36 cellular contexts compared by ENCODE assay signal in the genomic region with DNA sequence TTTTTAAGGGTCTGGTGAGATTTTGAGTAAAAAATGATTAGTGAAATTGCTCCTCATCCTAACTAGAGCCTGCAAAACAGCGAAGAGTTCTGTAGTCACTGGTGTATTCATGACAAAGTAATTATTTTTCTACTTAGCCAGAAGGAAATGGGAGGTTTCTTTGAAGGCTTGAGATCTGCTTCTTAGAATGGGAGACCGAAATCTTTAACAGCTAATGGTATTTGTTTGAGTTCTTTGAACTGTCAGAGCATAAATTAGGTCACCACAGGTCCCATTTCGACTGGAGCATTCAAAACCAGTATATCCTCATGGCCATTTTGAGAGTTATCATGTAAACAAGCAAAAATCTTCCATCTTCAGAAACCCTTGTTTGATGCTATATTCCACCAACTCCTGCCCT.
A peak's percentile ranks its signal among the peaks of the same experiment; 100 is the strongest.
DNase-seq lines count a peak whose midpoint lies in the region; ATAC-seq, FAIRE-seq and TF ChIP-seq lines count a peak whose summit lies in the region.
"Had no signal": no experiment of that assay in that cellular context is flagged by ENCODE, and none has a peak within 500 bp of the region (broad histone marks: within the 10 kb centered on the region; RNA-seq: fewer than 3 reads in every experiment).

No MANE protein-coding gene starts in this region.

- peaks cover 5% of the 10 kb centered on the region for H3K4me1 Mint-ChIP-seq in activated naive CD8-positive, alpha-beta T cell treated with anti-CD3 and anti-CD28 coated beads, Interleukin-2, amount 10 ng/mL, durations not matched to agents 7 days and 5 days
- H3K4me1 Mint-ChIP-seq in activated naive CD8-positive, alpha-beta T cell treated with anti-CD3 and anti-CD28 coated beads for 36 hours: peaks cover 4% of the 10 kb centered on the region
- H3K4me1 Mint-ChIP-seq in natural killer cell: peaks cover 36% of the 10 kb centered on the region in 2 donors
- H3K4me1 Mint-ChIP-seq in natural killer cell treated with Interleukin-12 subunit alpha and Interleukin-12 subunit beta and Interleukin-15 and Interleukin-18, amount 100 ng/mL, for 72 hours (ENCODE audit: low read depth in 2 of 2): peaks cover 13 to 22% of the 10 kb centered on the region in 2 donors
- H3K4me1 Mint-ChIP-seq: CD4-positive, alpha-beta memory T cell; CD4-positive, CD25-positive, alpha-beta regulatory T cell; CD8-positive, alpha-beta memory T cell had no signal

- H3K4me2 ChIP-seq in K562 (ENCODE audit: insufficient read depth, low read length): no peak overlapping the region
- H3K4me2 ChIP-seq: A549; BLaER1; BLaER1 treated with 17β-estradiol and CSF1 and Interleukin-3, amounts not matched to agents 10 nM and 100 nM had no signal

- no peak for TF ChIP-seq RAD21 in K562 (CRISPR knock-in tag; conservative IDR thresholded peaks at IDR 0.05 in 1 of 2, IDR thresholded peaks at IDR 0.05 in 1 of 2)

- no peaks in the 10 kb centered on the region for H3K36me3 ChIP-seq in K562 (ENCODE audit: control insufficient read depth, insufficient read depth, low read length)
- H3K36me3 ChIP-seq: BE2C, BLaER1 had no signal

- no peak for TF ChIP-seq EP300 in K562 (IDR thresholded peaks at IDR 0.05; ENCODE audit: low read length)

- no peaks in the 10 kb centered on the region for H3K79me2 ChIP-seq in K562 (ENCODE audit: control insufficient read depth, insufficient read depth, low read length)

- H3K4me1 ChIP-seq in K562 (replicated peaks in 1 of 2; ENCODE audit: control insufficient read depth in 2 of 2, insufficient read depth in 2 of 2, low read length in 2 of 2): no peaks in the 10 kb centered on the region; a peak in 2 of 5 replicates
- H3K4me1 ChIP-seq: A549; BE2C; BLaER1; BLaER1 treated with 17β-estradiol and CSF1 and Interleukin-3, amounts not matched to agents 10 nM and 100 nM; Caco-2 had no signal

- no TSS peak for BruUV-seq in K562 (replicated peaks; lab: Mats Ljungman, UMichigan)

- POLR2A ChIA-PET in activated naive CD8-positive, alpha-beta T cell treated with anti-CD3 and anti-CD28 coated beads, Interleukin-2, amount 10 ng/mL, durations not matched to agents 7 days and 5 days (lab: Charles Lee): no interaction called here
- POLR2A ChIA-PET in K562 (lab: Yijun Ruan, JAX): interaction anchor here (1.0 kb wide), 1 partner anchor 16 kb away, joined by 3 read pairs; no protein-coding TSS in a partner anchor

- peak overlapping the region; percentile 75 for H3K27ac Mint-ChIP-seq in activated naive CD8-positive, alpha-beta T cell treated with anti-CD3 and anti-CD28 coated beads, Interleukin-2, amount 10 ng/mL, durations not matched to agents 7 days and 5 days
- no peak overlapping the region for H3K27ac Mint-ChIP-seq in activated naive CD8-positive, alpha-beta T cell treated with anti-CD3 and anti-CD28 coated beads for 36 hours
- H3K27ac Mint-ChIP-seq in natural killer cell: peak overlapping the region; percentile 12 to 17
- peak overlapping the region in 1 of 2 donors; percentile 42 for H3K27ac Mint-ChIP-seq in natural killer cell treated with Interleukin-12 subunit alpha and Interleukin-12 subunit beta and Interleukin-15 and Interleukin-18, amount 100 ng/mL, for 72 hours
- H3K27ac Mint-ChIP-seq: B cell; CD4-positive, alpha-beta memory T cell; CD4-positive, alpha-beta T cell; CD4-positive, CD25-positive, alpha-beta regulatory T cell; CD8-positive, alpha-beta memory T cell; CD8-positive, alpha-beta T cell had no signal

- peaks cover 11% of the 10 kb centered on the region for H3K9me3 Mint-ChIP-seq in activated naive CD8-positive, alpha-beta T cell treated with anti-CD3 and anti-CD28 coated beads, Interleukin-2, amount 10 ng/mL, durations not matched to agents 7 days and 5 days
- peaks cover 12% of the 10 kb centered on the region for H3K9me3 Mint-ChIP-seq in activated naive CD8-positive, alpha-beta T cell treated with anti-CD3 and anti-CD28 coated beads for 36 hours
- peaks cover 0 to 12% of the 10 kb centered on the region in 2 donors for H3K9me3 Mint-ChIP-seq in natural killer cell
- peaks cover 12% of the 10 kb centered on the region for H3K9me3 Mint-ChIP-seq in natural killer cell treated with Interleukin-12 subunit alpha and Interleukin-12 subunit beta and Interleukin-15 and Interleukin-18, amount 100 ng/mL, for 72 hours

- no peak for DNase-seq in activated naive CD8-positive, alpha-beta T cell treated with anti-CD3 and anti-CD28 coated beads, Interleukin-2, amount 10 ng/mL, durations not matched to agents 7 days and 5 days
- DNase-seq in activated naive CD8-positive, alpha-beta T cell treated with anti-CD3 and anti-CD28 coated beads for 36 hours: no peak
- no peak for DNase-seq in natural killer cell
- no peak for DNase-seq in natural killer cell treated with Interleukin-12 subunit alpha and Interleukin-12 subunit beta and Interleukin-15 and Interleukin-18, amount 100 ng/mL, for 72 hours (ENCODE audit: low spot score)
- peak; percentile 45 for DNase-seq in GM12865 (ENCODE audit: low read depth)
- no peak for DNase-seq in K562 (ENCODE audit: extremely low read depth in 1 of 4, low spot score in 3 of 4)
- DNase-seq in posterior vena cava (ENCODE audit: low spot score): no peak
- DNase-seq in D721Med (ENCODE audit: insufficient read length, low spot score): no peak
- DNase-seq: 8988T; ACHN; AML-193; BE2C; C1 segment of cervical spinal cord; Caco-2; Calu3; CD4-positive, alpha-beta memory T cell; CD4-positive, alpha-beta T cell; CD8-positive, alpha-beta memory T cell; CD8-positive, alpha-beta T cell; COR-L47; DMS 273 treated with DMSO at 0.1 percent for 48 hours; DMS153; DMS53; DMS79; DMS79 treated with DMSO at 0.1 percent for 48 hours; DND-41; EL had no signal

- in situ Hi-C loops in K562 (cut with MboI): no loop called here

- no peak for ATAC-seq in activated naive CD8-positive, alpha-beta T cell treated with anti-CD3 and anti-CD28 coated beads, Interleukin-2, amount 10 ng/mL, durations not matched to agents 7 days and 5 days (ENCODE audit: low read depth)
- ATAC-seq in natural killer cell (no peak), K562 (no peak)
- ATAC-seq in natural killer cell treated with Interleukin-12 subunit alpha and Interleukin-12 subunit beta and Interleukin-15 and Interleukin-18, amount 100 ng/mL, for 72 hours: no peak
- ATAC-seq: A549; CD8-positive, alpha-beta T cell had no signal

- TF ChIP-seq CTCF in natural killer cell (IDR thresholded peaks at IDR 0.05): no peak
- no peak for TF ChIP-seq CTCF in GM12865 (IDR thresholded peaks at IDR 0.05; ENCODE audit: insufficient read depth, low read depth, low read length, missing control alignments)
- no peak for TF ChIP-seq CTCF in K562 (IDR thresholded peaks at IDR 0.05 in 2 of 3, conservative IDR thresholded peaks at IDR 0.05 in 1 of 3; ENCODE audit: insufficient read depth in 2 of 3, low read depth in 1 of 3, low read length in 3 of 3)
- no peak for TF ChIP-seq CTCF in D721Med (IDR thresholded peaks at IDR 0.05; ENCODE audit: insufficient read depth, missing control alignments)

- peaks cover 3% of the 10 kb centered on the region for H3K27me3 Mint-ChIP-seq in activated naive CD8-positive, alpha-beta T cell treated with anti-CD3 and anti-CD28 coated beads, Interleukin-2, amount 10 ng/mL, durations not matched to agents 7 days and 5 days
- no peaks in the 10 kb centered on the region for H3K27me3 Mint-ChIP-seq in activated naive CD8-positive, alpha-beta T cell treated with anti-CD3 and anti-CD28 coated beads for 36 hours
- no peaks in the 10 kb centered on the region for H3K27me3 Mint-ChIP-seq in natural killer cell (ENCODE audit: low read depth in 2 of 2)
- no peaks in the 10 kb centered on the region for H3K27me3 Mint-ChIP-seq in natural killer cell treated with Interleukin-12 subunit alpha and Interleukin-12 subunit beta and Interleukin-15 and Interleukin-18, amount 100 ng/mL, for 72 hours
- H3K27me3 Mint-ChIP-seq: B cell; CD4-positive, alpha-beta T cell; CD4-positive, CD25-positive, alpha-beta regulatory T cell had no signal

- 0% methylated on average over 3 of the region's 3 CpGs for WGBS in K562 (ENCODE audit: insufficient coverage, low coverage, missing lambda C conversion rate)

- H3K36me3 Mint-ChIP-seq in activated naive CD8-positive, alpha-beta T cell treated with anti-CD3 and anti-CD28 coated beads, Interleukin-2, amount 10 ng/mL, durations not matched to agents 7 days and 5 days: peaks cover 2% of the 10 kb centered on the region
- no peaks in the 10 kb centered on the region for H3K36me3 Mint-ChIP-seq in activated naive CD8-positive, alpha-beta T cell treated with anti-CD3 and anti-CD28 coated beads for 36 hours
- peaks cover 14% of the 10 kb centered on the region for H3K36me3 Mint-ChIP-seq in natural killer cell
- peaks cover 8% of the 10 kb centered on the region for H3K36me3 Mint-ChIP-seq in natural killer cell treated with Interleukin-12 subunit alpha and Interleukin-12 subunit beta and Interleukin-15 and Interleukin-18, amount 100 ng/mL, for 72 hours
- H3K36me3 Mint-ChIP-seq: CD4-positive, alpha-beta memory T cell; CD4-positive, CD25-positive, alpha-beta regulatory T cell; CD8-positive, alpha-beta memory T cell; CD8-positive, alpha-beta T cell had no signal

- H3K4me3 ChIP-seq in GM12865 (ENCODE audit: low read depth, low read length) (no peak overlapping the region), K562 (no peak overlapping the region)
- H3K4me3 ChIP-seq: A549; BLaER1; BLaER1 treated with 17β-estradiol and CSF1 and Interleukin-3, amounts not matched to agents 10 nM and 100 nM had no signal

- TF ChIP-seq POLR2A in K562 (conservative IDR thresholded peaks at IDR 0.05): no peak

- no peaks in the 10 kb centered on the region for H4K20me1 ChIP-seq in K562 (replicated peaks; ENCODE audit: control insufficient read depth, insufficient read depth, low read length)
- H4K20me1 ChIP-seq: BLaER1; BLaER1 treated with 17β-estradiol and CSF1 and Interleukin-3, amounts not matched to agents 10 nM and 100 nM had no signal

- H3K9me1 ChIP-seq in K562 (ENCODE audit: control insufficient read depth, insufficient read depth, low read length): no peaks in the 10 kb centered on the region

- H3K9ac ChIP-seq in K562 (ENCODE audit: insufficient read depth in 1 of 2, low read depth in 2 of 2, low read length in 2 of 2): no peak overlapping the region
- H3K9ac ChIP-seq: BLaER1; BLaER1 treated with 17β-estradiol and CSF1 and Interleukin-3, amounts not matched to agents 10 nM and 100 nM had no signal

- no peak for FAIRE-seq in K562 (lab: Jason Lieb, UNC)
- no peak for FAIRE-seq in D721Med (lab: Jason Lieb, UNC)
- FAIRE-seq: A204.1, A549 had no signal

- CTCF ChIA-PET in K562 (lab: Yijun Ruan, JAX; ENCODE audit: low intra/inter-chr PET ratio): no interaction called here

- H3K4me3 Mint-ChIP-seq in activated naive CD8-positive, alpha-beta T cell treated with anti-CD3 and anti-CD28 coated beads, Interleukin-2, amount 10 ng/mL, durations not matched to agents 7 days and 5 days: no peak overlapping the region
- H3K4me3 Mint-ChIP-seq in activated naive CD8-positive, alpha-beta T cell treated with anti-CD3 and anti-CD28 coated beads for 36 hours: no peak overlapping the region
- no peak overlapping the region for H3K4me3 Mint-ChIP-seq in natural killer cell
- H3K4me3 Mint-ChIP-seq in natural killer cell treated with Interleukin-12 subunit alpha and Interleukin-12 subunit beta and Interleukin-15 and Interleukin-18, amount 100 ng/mL, for 72 hours: no peak overlapping the region
- H3K4me3 Mint-ChIP-seq: B cell; CD14-positive monocyte; CD4-positive, alpha-beta memory T cell; CD4-positive, alpha-beta T cell; CD8-positive, alpha-beta memory T cell; CD8-positive, alpha-beta T cell had no signal

- intact Hi-C loops in natural killer cell (cut with micrococcal nuclease) (no loop called here), K562 (cut with micrococcal nuclease) (no loop called here), posterior vena cava (cut with DNase I) (loop anchor here in 1 of 2 donors (5.0 kb wide), 1 partner anchor 1014 kb away; no protein-coding TSS in a partner anchor)

- H3K9me3 ChIP-seq in K562 (replicated peaks; ENCODE audit: control insufficient read depth, insufficient read depth, low read depth, low read length): no peaks in the 10 kb centered on the region
- H3K9me3 ChIP-seq: Caco-2 had no signal

- H3K27ac ChIP-seq in K562 (ENCODE audit: extremely low read depth, low read depth, low read length): peak overlapping the region; percentile 17; the same call in 1 of the 3 replicates
- H3K27ac ChIP-seq: 22Rv1; A549; BLaER1; BLaER1 treated with 17β-estradiol and CSF1 and Interleukin-3, amounts not matched to agents 10 nM and 100 nM; C4-2B had no signal

- H3K27me3 ChIP-seq in K562 (ENCODE audit: control insufficient read depth in 2 of 2, insufficient read depth in 2 of 2, low read length in 2 of 2): no peaks in the 10 kb centered on the region
- H3K27me3 ChIP-seq: BE2C; BLaER1; BLaER1 treated with 17β-estradiol and CSF1 and Interleukin-3, amounts not matched to agents 10 nM and 100 nM had no signal

- no peak overlapping the region for H2AFZ ChIP-seq in K562 (ENCODE audit: low read depth, low read length)
